In the genomic region with DNA sequence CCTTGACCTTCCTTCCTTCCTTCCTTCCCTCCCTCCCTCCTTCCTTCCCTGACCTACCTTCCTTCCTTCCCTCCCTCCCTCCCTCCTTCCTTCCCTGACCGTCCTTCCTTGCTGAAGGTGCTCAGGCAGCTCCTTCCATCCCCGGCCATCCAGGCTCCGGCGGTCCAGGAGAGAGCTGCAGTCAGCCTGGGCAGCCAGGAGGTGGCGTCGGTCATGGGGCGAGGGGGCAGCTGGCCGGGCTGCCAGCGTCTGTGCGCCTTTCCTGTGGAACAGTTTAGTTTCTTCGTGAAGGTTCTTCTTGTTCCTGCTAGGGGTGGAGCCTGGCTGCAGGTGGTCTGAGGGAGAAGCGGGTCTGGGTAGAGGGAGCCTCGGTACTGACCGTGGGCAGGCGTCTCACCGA, we compare ENCODE assay signal across 9 cellular contexts. TPM values are rescaled to one million over a fixed set of nuclear protein-coding genes. Genes with fewer than 3 reads are reported as not detected.
DNase-seq lines count a peak whose midpoint lies in the region; ATAC-seq and TF ChIP-seq lines count a peak whose summit lies in the region.
"Had no signal": no experiment of that assay in that cellular context is flagged by ENCODE, and none has a peak within 500 bp of the region (broad histone marks: within the 10 kb centered on the region; RNA-seq: fewer than 3 reads in every experiment).

No MANE protein-coding gene starts in this region.

- peak; percentile 45 for TF ChIP-seq CTCF in fibroblast of mammary gland (conservative IDR thresholded peaks at IDR 0.05; ENCODE audit: control insufficient read depth, insufficient read depth, low read depth, low read length)

- intact Hi-C loops in sciatic nerve (cut with DNase I) = no loop called here

- DNase-seq in activated T-cell treated with anti-CD3 and anti-CD28 coated beads, Interleukin-2, amount 50 U/mL, for 1 hour = peak; percentile 23
- DNase-seq in activated T-cell treated with anti-CD3 and anti-CD28 coated beads for 4 hours = no peak
- DNase-seq in NCI-H510A treated with DMSO at 0.1 percent for 48 hours (lab: John Stamatoyannopoulos, UW) = peak; percentile 55
- DNase-seq in fibroblast of mammary gland (ENCODE audit: low read depth) = peak; percentile 30
- peak; percentile 53 for DNase-seq in stimulated activated CD8-positive, alpha-beta memory T cell treated with anti-CD3 and anti-CD28 coated beads, Interleukin-4, amount 100 ng/mL, for 48 hours
- DNase-seq in activated CD4-positive, CD25-positive, alpha-beta regulatory T cell treated with anti-CD3 and anti-CD28 coated beads, Interleukin-2, amount 50 U/mL, for 72 hours = no peak
- no peak for DNase-seq in NOMO-1 (lab: John Stamatoyannopoulos, UW; ENCODE audit: unreplicated experiment in 2 of 2)
- no peak for DNase-seq in sciatic nerve (ENCODE audit: low spot score)

- no peak for ATAC-seq in sciatic nerve

- no peak overlapping the region for H3K4me3 ChIP-seq in fibroblast of mammary gland (ENCODE audit: control insufficient read depth, low read depth, low read length)

RNA-seq across cellular contexts. Expression of a gene that starts 15.7 kb away (rescaled TPM):
- 3.2 TPM for total RNA-seq in sciatic nerve

RNA-seq across cellular contexts. Expression of a gene that starts 41.7 kb away (rescaled TPM):
- total RNA-seq in sciatic nerve = not detected
- total RNA-seq: dermis microvascular lymphatic vessel endothelial cell had no signal

RNA-seq across cellular contexts. Expression of a gene that starts 50.7 kb away (rescaled TPM):
- not detected for total RNA-seq in sciatic nerve
- total RNA-seq: dermis microvascular lymphatic vessel endothelial cell had no signal

RNA-seq across cellular contexts. Expression of a gene that starts 54.4 kb away (rescaled TPM):
- 37.2 TPM for total RNA-seq in sciatic nerve

Comparison
In these comparisons a context has a peak if more than half of its experiments do, and no peak if none do; other contexts are left out.
1. DNase-seq: peak in activated T-cell treated with anti-CD3 and anti-CD28 coated beads, Interleukin-2, amount 50 U/mL, for 1 hour (single experiment), NCI-H510A treated with DMSO at 0.1 percent for 48 hours (single experiment), fibroblast of mammary gland (single experiment) and stimulated activated CD8-positive, alpha-beta memory T cell treated with anti-CD3 and anti-CD28 coated beads, Interleukin-4, amount 100 ng/mL, for 48 hours (single experiment); none in activated T-cell treated with anti-CD3 and anti-CD28 coated beads for 4 hours (single experiment), activated CD4-positive, CD25-positive, alpha-beta regulatory T cell treated with anti-CD3 and anti-CD28 coated beads, Interleukin-2, amount 50 U/mL, for 72 hours (single experiment), NOMO-1 (0 of 2) and sciatic nerve (single experiment).